ENCODE assay signal across 9 cellular contexts in genomic region chr3:48662140-48662752, GRCh38. TPM values are rescaled to one million over a fixed set of nuclear protein-coding genes. Genes with fewer than 3 reads are reported as not detected.
DNase-seq lines count a peak whose midpoint lies in the region; ATAC-seq, FAIRE-seq and TF ChIP-seq lines count a peak whose summit lies in the region.
"Had no signal": no experiment of that assay in that cellular context is flagged by ENCODE, and none has a peak within 500 bp of the region (broad histone marks: within the 10 kb centered on the region; RNA-seq: fewer than 3 reads in every experiment).

No MANE protein-coding gene starts in this region.

- H3K36me3 Mint-ChIP-seq in nephron (ENCODE audit: low read depth): peaks cover 4% of the 10 kb centered on the region

- peaks cover 10% of the 10 kb centered on the region for H3K4me1 Mint-ChIP-seq in nephron

- H3K36me3 ChIP-seq in BE2C (peaks cover 39% of the 10 kb centered on the region), bronchial epithelial cell (ENCODE audit: control insufficient read depth, insufficient read depth, low read length) (no peaks in the 10 kb centered on the region)

- H3K9me3 ChIP-seq in BE2C: no peaks in the 10 kb centered on the region

- peaks cover 3% of the 10 kb centered on the region for H3K9me3 Mint-ChIP-seq in nephron

- TF ChIP-seq CTCF in BE2C (IDR thresholded peaks at IDR 0.05; ENCODE audit: low read depth, low read length) (no peak), bronchial epithelial cell (IDR thresholded peaks at IDR 0.05; ENCODE audit: insufficient read depth, low read length, severe bottlenecking) (no peak), nephron (IDR thresholded peaks at IDR 0.05; ENCODE audit: unreplicated experiment in 3 of 3) (no peak)

- no peak for ATAC-seq in HG02973 (IDR thresholded peaks at IDR 0.05; ENCODE audit: unreplicated experiment)

- H3K27me3 Mint-ChIP-seq in nephron (ENCODE audit: low read depth): peaks cover 20% of the 10 kb centered on the region

- FAIRE-seq in bronchial epithelial cell (lab: Jason Lieb, UNC) (no peak), urothelium cell line (lab: Jason Lieb, UNC) (no peak)
- FAIRE-seq: kidney had no signal

- no peaks in the 10 kb centered on the region for H3K27me3 ChIP-seq in BE2C
- H3K27me3 ChIP-seq in bronchial epithelial cell (ENCODE audit: control insufficient read depth, insufficient read depth, low read length): no peaks in the 10 kb centered on the region

- H3K27ac Mint-ChIP-seq in nephron: no peak overlapping the region

- H3K4me3 ChIP-seq in BE2C (ENCODE audit: low read depth, low read length) (peak overlapping the region; percentile 65), bronchial epithelial cell (ENCODE audit: low read depth, low read length) (peak overlapping the region; percentile 75)

- DNase-seq in BE2C (peak; percentile 30), HK-2 (ENCODE audit: unreplicated experiment) (peak; percentile 21), bronchial epithelial cell (ENCODE audit: low read depth) (no peak), NCI-H2196 treated with DMSO at 0.1 percent for 48 hours (lab: John Stamatoyannopoulos, UW; ENCODE audit: unreplicated experiment) (no peak), DMS153 treated with DMSO at 0.1 percent for 48 hours (lab: John Stamatoyannopoulos, UW; ENCODE audit: unreplicated experiment) (no peak), urothelium cell line (ENCODE audit: low spot score) (no peak)

- H3K4me1 ChIP-seq in BE2C: no peaks in the 10 kb centered on the region

- peak overlapping the region; percentile 73 to 81 (median 77) for H3K4me3 Mint-ChIP-seq in nephron

RNA-seq across cellular contexts. Expression of gene CELSR3, which starts 0.4 kb away (rescaled TPM):
- 50.3 TPM for polyA plus RNA-seq in BE2C (2012; ENCODE audit: insufficient read depth, insufficient read length, low read depth)
- 1.0 and 1.1 TPM in 2 replicates for total RNA-seq in bronchial epithelial cell

RNA-seq across cellular contexts. Expression of gene NCKIPSD, which starts 23.5 kb away (rescaled TPM):
- polyA plus RNA-seq in BE2C (2012; ENCODE audit: insufficient read depth, insufficient read length, low read depth): 28.5 TPM
- 10.5 and 14.3 TPM in 2 replicates for total RNA-seq in bronchial epithelial cell

RNA-seq across cellular contexts. Expression of gene SLC26A6, which starts 27.0 kb away (rescaled TPM):
- polyA plus RNA-seq in BE2C (2012; ENCODE audit: insufficient read depth, insufficient read length, low read depth): 14.0 TPM
- 33.8 and 45.8 TPM in 2 replicates for total RNA-seq in bronchial epithelial cell

RNA-seq across cellular contexts. Expression of gene TMEM89, which starts 40.7 kb away (rescaled TPM):
- polyA plus RNA-seq in BE2C (2012; ENCODE audit: insufficient read depth, insufficient read length, low read depth): not detected
- total RNA-seq in bronchial epithelial cell: not detected in 2 replicates
- total RNA-seq: kidney had no signal

RNA-seq across cellular contexts. Expression of gene UQCRC1, which starts 52.8 kb away (rescaled TPM):
- polyA plus RNA-seq in BE2C (2012; ENCODE audit: insufficient read depth, insufficient read length, low read depth): 332 TPM
- 473 and 946 TPM in 2 replicates for total RNA-seq in bronchial epithelial cell

Comparison
In these comparisons a context has a peak if more than half of its experiments do, and no peak if none do; other contexts are left out.
1. DNase-seq: peak in BE2C (single experiment) and HK-2 (single experiment); none in bronchial epithelial cell (single experiment), NCI-H2196 treated with DMSO at 0.1 percent for 48 hours (single experiment), DMS153 treated with DMSO at 0.1 percent for 48 hours (single experiment) and urothelium cell line (single experiment).